Comparison of ENCODE assay signal across 11 cellular contexts in the genomic region with DNA sequence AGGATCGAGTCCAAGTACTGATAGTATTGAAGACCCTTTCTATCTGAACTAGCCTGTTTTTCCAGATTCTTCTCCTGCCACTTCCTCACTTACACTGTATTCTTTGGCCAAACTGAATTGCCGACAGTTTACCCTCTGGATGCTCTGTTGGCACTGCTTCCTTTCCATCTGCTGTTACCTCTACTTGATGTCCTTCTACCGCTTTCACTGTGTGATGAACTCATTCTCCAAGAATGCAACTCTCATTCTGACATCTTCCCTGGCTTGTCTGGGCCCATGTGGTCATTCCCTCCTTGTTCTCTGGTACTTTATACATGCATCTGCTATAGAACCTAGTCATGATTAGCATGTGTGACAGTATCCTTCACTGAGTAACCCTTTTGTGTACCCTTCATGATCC. TPM values are rescaled to one million over a fixed set of nuclear protein-coding genes. Genes with fewer than 3 reads are reported as not detected.
DNase-seq lines count a peak whose midpoint lies in the region; ATAC-seq and TF ChIP-seq lines count a peak whose summit lies in the region.
"Had no signal": no experiment of that assay in that cellular context is flagged by ENCODE, and none has a peak within 500 bp of the region (broad histone marks: within the 10 kb centered on the region; RNA-seq: fewer than 3 reads in every experiment).

No MANE protein-coding gene starts in this region.

- H3K9me3 ChIP-seq in right cardiac atrium (ENCODE audit: control insufficient read depth, low read length) (no peaks in the 10 kb centered on the region), esophagus squamous epithelium (no peaks in the 10 kb centered on the region)
- H3K9me3 ChIP-seq: pancreas had no signal

- H3K36me3 Mint-ChIP-seq in activated T-helper 17 cell treated with anti-CD3 and anti-CD28 coated beads, Interleukin-2, amount 50 U/mL, for 72 hours (ENCODE audit: low read depth): peaks cover 89% of the 10 kb centered on the region

- H3K27me3 Mint-ChIP-seq in activated T-helper 17 cell treated with anti-CD3 and anti-CD28 coated beads, Interleukin-2, amount 50 U/mL, for 72 hours: no peaks in the 10 kb centered on the region
- H3K27me3 Mint-ChIP-seq: IgD-negative memory B cell had no signal

- TF ChIP-seq POLR2A in esophagus squamous epithelium (IDR thresholded peaks at IDR 0.05): no peak

- H3K36me3 ChIP-seq in esophagus squamous epithelium: peaks cover 5 to 90% (median 9%) of the 10 kb centered on the region in 3 donors

- H3K27ac ChIP-seq in right cardiac atrium (ENCODE audit: low read length) (no peak overlapping the region), esophagus squamous epithelium (no peak overlapping the region)
- H3K27ac ChIP-seq: pancreas had no signal

- no peak for TF ChIP-seq CTCF in esophagus squamous epithelium (IDR thresholded peaks at IDR 0.05)

- no peak overlapping the region for H3K4me3 ChIP-seq in right cardiac atrium (ENCODE audit: low read length)
- H3K4me3 ChIP-seq in esophagus squamous epithelium: no peak overlapping the region
- H3K4me3 ChIP-seq: pancreas had no signal

- peaks cover 32% of the 10 kb centered on the region for H3K4me1 Mint-ChIP-seq in activated T-helper 17 cell treated with anti-CD3 and anti-CD28 coated beads, Interleukin-2, amount 50 U/mL, for 72 hours

- 46% methylated on average over 3 of the region's 3 CpGs for WGBS in right cardiac atrium
- 35 to 48% methylated on average over 3 of the region's 3 CpGs for WGBS in esophagus squamous epithelium, 2 donors

- no peaks in the 10 kb centered on the region for H3K9me3 Mint-ChIP-seq in activated T-helper 17 cell treated with anti-CD3 and anti-CD28 coated beads, Interleukin-2, amount 50 U/mL, for 72 hours
- H3K9me3 Mint-ChIP-seq: IgD-negative memory B cell had no signal

- ATAC-seq in activated T-helper 17 cell treated with anti-CD3 and anti-CD28 coated beads, Interleukin-2, amount 50 U/mL, for 72 hours (replicated peaks): peak; percentile 84
- ATAC-seq in right cardiac atrium: peak; percentile 11 to 31
- no peak for ATAC-seq in HG03135 (IDR thresholded peaks at IDR 0.05; ENCODE audit: unreplicated experiment)
- ATAC-seq in GM21825 (IDR thresholded peaks at IDR 0.05; ENCODE audit: unreplicated experiment): no peak

- H3K27me3 ChIP-seq in right cardiac atrium (ENCODE audit: control insufficient read depth, insufficient read depth): no peaks in the 10 kb centered on the region
- no peaks in the 10 kb centered on the region for H3K27me3 ChIP-seq in esophagus squamous epithelium
- H3K27me3 ChIP-seq: pancreas had no signal

- DNase-seq in A172 (ENCODE audit: low spot score) (peak; percentile 80), HCEC 1CT (peak; percentile 73), right cardiac atrium (no peak), esophagus squamous epithelium (lab: John Stamatoyannopoulos, UW) (no peak)
- no peak for DNase-seq in central memory CD4-positive, alpha-beta T cell
- DNase-seq: erythroblast, pancreas had no signal

- peak overlapping the region; percentile 32 for H3K4me3 Mint-ChIP-seq in activated T-helper 17 cell treated with anti-CD3 and anti-CD28 coated beads, Interleukin-2, amount 50 U/mL, for 72 hours
- H3K4me3 Mint-ChIP-seq: IgD-negative memory B cell had no signal

- H3K4me1 ChIP-seq in right cardiac atrium (ENCODE audit: control insufficient read depth, insufficient read depth, low read length) (peaks cover 5% of the 10 kb centered on the region), esophagus squamous epithelium (peaks cover 7 to 13% (median 7%) of the 10 kb centered on the region in 3 donors)
- H3K4me1 ChIP-seq: pancreas had no signal

- peak overlapping the region; percentile 74 for H3K27ac Mint-ChIP-seq in activated T-helper 17 cell treated with anti-CD3 and anti-CD28 coated beads, Interleukin-2, amount 50 U/mL, for 72 hours

- intact Hi-C loops in right cardiac atrium (cut with DNase I) (no loop called here), esophagus squamous epithelium (cut with DNase I) (no loop called here)

RNA-seq across cellular contexts. Expression of a gene that starts 16.3 kb away (rescaled TPM):
- 13.5 and 17.9 TPM in 2 replicates for total RNA-seq in A172 (2014; rRNA removed; shearing (Covaris generic))
- total RNA-seq in activated T-helper 17 cell treated with anti-CD3 and anti-CD28 coated beads, Interleukin-2, amount 50 U/mL, for 72 hours: 10 to 100 TPM; 37.9 to 46.0 TPM
- 10 to 100 TPM; 66.9 to 88.5 (median 69.1) TPM for total RNA-seq in right cardiac atrium
- polyA plus RNA-seq in right cardiac atrium: 18.5 TPM
- 10 to 100 TPM; 15.2 to 25.9 (median 23.6) TPM for total RNA-seq in esophagus squamous epithelium

RNA-seq across cellular contexts. Expression of a gene that starts 16.5 kb away (rescaled TPM):
- 22.3 and 23.1 TPM in 2 replicates for total RNA-seq in A172 (2014; rRNA removed; shearing (Covaris generic))
- 10 to 100 TPM; 33.0 to 40.5 TPM for total RNA-seq in activated T-helper 17 cell treated with anti-CD3 and anti-CD28 coated beads, Interleukin-2, amount 50 U/mL, for 72 hours
- 10 to 100 TPM; 13.1 to 15.4 (median 14.0) TPM for total RNA-seq in right cardiac atrium
- 11.4 TPM for polyA plus RNA-seq in right cardiac atrium
- 10 to 100 TPM in 3 of 4 donors, 1 to 10 TPM in 1; 5.1 to 14.7 (median 10.5) TPM for total RNA-seq in esophagus squamous epithelium

Comparison
In these comparisons a context has a peak if more than half of its experiments do, and no peak if none do; other contexts are left out.
1. DNase-seq: peak in A172 (single experiment) and HCEC 1CT (single experiment); none in right cardiac atrium (0 of 3), esophagus squamous epithelium (single experiment) and central memory CD4-positive, alpha-beta T cell (single experiment).
2. ATAC-seq: peak in activated T-helper 17 cell treated with anti-CD3 and anti-CD28 coated beads, Interleukin-2, amount 50 U/mL, for 72 hours (single experiment) and right cardiac atrium (2 of 2); none in HG03135 (single experiment) and GM21825 (single experiment).